8 cellular contexts compared by ENCODE assay signal in genomic region chr1:84902773-84903172, GRCh38. TPM values are rescaled to one million over a fixed set of nuclear protein-coding genes. Genes with fewer than 3 reads are reported as not detected.
DNase-seq lines count a peak whose midpoint lies in the region; ATAC-seq, FAIRE-seq and TF ChIP-seq lines count a peak whose summit lies in the region.
"Not testable (repeated sequence)": the region's sequence is repeated elsewhere in the genome, so short reads cannot be mapped to it uniquely, and the experiment has no call there.
"Had no signal": no experiment of that assay in that cellular context is flagged by ENCODE, and none has a peak within 500 bp of the region (broad histone marks: within the 10 kb centered on the region; RNA-seq: fewer than 3 reads in every experiment).

No MANE protein-coding gene starts in this region.

- not testable (repeated sequence) for H3K4me1 Mint-ChIP-seq in WTC11

- H3K27me3 Mint-ChIP-seq in WTC11 (ENCODE audit: low read depth): not testable (repeated sequence)

- not testable (repeated sequence) for H3K4me3 Mint-ChIP-seq in WTC11

- ATAC-seq in WTC11, K562: not testable (repeated sequence)

- not testable (repeated sequence) for H3K9me1 ChIP-seq in K562 (ENCODE audit: control insufficient read depth, insufficient read depth, low read length)

- not testable (repeated sequence) for H2AFZ ChIP-seq in K562 (ENCODE audit: low read depth, low read length)

- not testable (repeated sequence) for H3K9me3 ChIP-seq in HEK293 (ENCODE audit: control insufficient read depth, insufficient read depth, low read depth, low read length); K562 (replicated peaks; ENCODE audit: control insufficient read depth, insufficient read depth, low read depth, low read length); esophagus muscularis mucosa; testis

- 5% methylated on average over 7 of the region's 7 CpGs for whole genome bisulfite sequencing in K562 (ENCODE audit: insufficient coverage, low coverage, missing lambda C conversion rate)
- 76% methylated on average over 7 of the region's 7 CpGs for WGBS in esophagus muscularis mucosa
- WGBS in testis, 2 donors: 80 to 87% methylated on average over 7 of the region's 7 CpGs

- not testable (repeated sequence) for H3K27me3 ChIP-seq in K562 (ENCODE audit: control insufficient read depth in 2 of 2, insufficient read depth in 2 of 2, low read length in 2 of 2); esophagus muscularis mucosa; testis

- not testable (repeated sequence) for H4K20me1 ChIP-seq in K562 (replicated peaks; ENCODE audit: control insufficient read depth, insufficient read depth, low read length)

- POLR2A ChIA-PET in HEK293 (lab: Yijun Ruan, JAX); WTC11 (lab: Charles Lee): not testable (repeated sequence)
- POLR2A ChIA-PET in K562 (lab: Yijun Ruan, JAX): interaction anchor here (1.2 kb wide), 1 partner anchor 68 kb away, joined by 3 read pairs; no protein-coding TSS in a partner anchor

- H3K79me2 ChIP-seq in K562 (ENCODE audit: control insufficient read depth, insufficient read depth, low read length): not testable (repeated sequence)

- H3K36me3 Mint-ChIP-seq in WTC11: peaks cover 14% of the 10 kb centered on the region

- not testable (repeated sequence) for DNase-seq in WTC11 (ENCODE audit: low spot score); K562 (ENCODE audit: extremely low read depth in 1 of 4, low spot score in 3 of 4)
- peak; percentile 78 for DNase-seq in esophagus muscularis mucosa (ENCODE audit: extremely low spot score)
- DNase-seq in testis: peak; percentile 29

- TF ChIP-seq RAD21 in K562 (CRISPR knock-in tag; conservative IDR thresholded peaks at IDR 0.05 in 1 of 2, IDR thresholded peaks at IDR 0.05 in 1 of 2): not testable (repeated sequence)

- not testable (repeated sequence) for H3K4me1 ChIP-seq in HEK293 (ENCODE audit: control insufficient read depth, insufficient read depth, low read length); K562 (replicated peaks in 1 of 2; ENCODE audit: control insufficient read depth in 2 of 2, insufficient read depth in 2 of 2, low read length in 2 of 2); esophagus muscularis mucosa; testis

- FAIRE-seq in K562 (lab: Jason Lieb, UNC): not testable (repeated sequence)

- H3K9me3 Mint-ChIP-seq in WTC11: peaks cover 27% of the 10 kb centered on the region

- not testable (repeated sequence) for H3K9ac ChIP-seq in K562 (ENCODE audit: insufficient read depth in 1 of 2, low read depth in 2 of 2, low read length in 2 of 2)

- not testable (repeated sequence) for BruUV-seq in K562 (replicated peaks; lab: Mats Ljungman, UMichigan)

- intact Hi-C loops in K562 (cut with micrococcal nuclease); esophagus muscularis mucosa (cut with DNase I); testis (cut with DNase I; ENCODE audit: low total_unique reads): not testable (repeated sequence)

- CTCF ChIA-PET in HEK293 (lab: Yijun Ruan, JAX); K562 (lab: Yijun Ruan, JAX; ENCODE audit: low intra/inter-chr PET ratio): not testable (repeated sequence)
- CTCF ChIA-PET in WTC11 (lab: Charles Lee): interaction anchor here (1.1 kb wide), 1 partner anchor 42 kb away, joined by 3 read pairs; no protein-coding TSS in a partner anchor

- not testable (repeated sequence) for H3K27ac ChIP-seq in HEK293 (ENCODE audit: extremely low read depth, low read depth, low read length); K562 (ENCODE audit: extremely low read depth, low read depth, low read length); esophagus muscularis mucosa (replicated peaks in 1 of 4); testis

- H3K36me3 ChIP-seq in HEK293 (ENCODE audit: control insufficient read depth in 2 of 2, insufficient read depth in 1 of 2, low read length in 2 of 2); K562 (ENCODE audit: control insufficient read depth, insufficient read depth, low read length); esophagus muscularis mucosa; testis (ENCODE audit: low read depth, missing control alignments): not testable (repeated sequence)

- TF ChIP-seq CTCF in HEK293 (tag by site-specific recombination; IDR thresholded peaks at IDR 0.05); WTC11 (IDR thresholded peaks at IDR 0.05); K562 (IDR thresholded peaks at IDR 0.05 in 2 of 3, conservative IDR thresholded peaks at IDR 0.05 in 1 of 3; ENCODE audit: insufficient read depth in 2 of 3, low read depth in 1 of 3, low read length in 3 of 3); esophagus muscularis mucosa (IDR thresholded peaks at IDR 0.05); testis (IDR thresholded peaks at IDR 0.05): not testable (repeated sequence)

- TF ChIP-seq POLR2A in K562 (conservative IDR thresholded peaks at IDR 0.05); esophagus muscularis mucosa (IDR thresholded peaks at IDR 0.05; ENCODE audit: low read depth); testis (IDR thresholded peaks at IDR 0.05): not testable (repeated sequence)

- not testable (repeated sequence) for H3K4me2 ChIP-seq in K562 (ENCODE audit: insufficient read depth, low read length)

- TF ChIP-seq EP300 in K562 (IDR thresholded peaks at IDR 0.05; ENCODE audit: low read length); esophagus muscularis mucosa (IDR thresholded peaks at IDR 0.05): not testable (repeated sequence)

- not testable (repeated sequence) for H3K27ac Mint-ChIP-seq in WTC11

- in situ Hi-C loops in K562 (cut with MboI): not testable (repeated sequence)

- not testable (repeated sequence) for H3K4me3 ChIP-seq in HEK293 (ENCODE audit: low read depth, low read length); K562; esophagus muscularis mucosa; testis

TF ChIP-seq in HEK293, 187 proteins besides CTCF, POLR2A, EP300 and RAD21:
- 0 out of 2 replicates have a peak, but pooled peaks have one; percentile 12 for TF ChIP-seq SP2 (tag by site-specific recombination; IDR thresholded peaks at IDR 0.05)

TF ChIP-seq in WTC11, 78 proteins besides CTCF, POLR2A, EP300 and RAD21:
- TF ChIP-seq NFYB (CRISPR knock-in tag; conservative IDR thresholded peaks at IDR 0.05; ENCODE audit: low read depth): peak; percentile 64

TF ChIP-seq in K562, 482 proteins besides CTCF, POLR2A, EP300 and RAD21:
- TF ChIP-seq CC2D1A (IDR thresholded peaks at IDR 0.05) (peak; percentile 45; the same call in 1 of the 2 replicates), ASH1L (IDR thresholded peaks at IDR 0.05; ENCODE audit: borderline replicate concordance, low read depth, partially characterized antibody) (peak; percentile 58), NFYB (IDR thresholded peaks at IDR 0.05; ENCODE audit: extremely low read depth, insufficient read length) (peak; percentile 74)

RNA-seq across cellular contexts. Expression of gene LPAR3, which starts 9.8 kb away (rescaled TPM):
- total RNA-seq in WTC11 (2021) (26.8 to 33.3 TPM (median 27.6 TPM) in 3 replicates), K562 (2014; rRNA removed) (not detected in 2 replicates), K562 (2014; rRNA removed; fragmentation: Illumina TruSeq; extraction: Trizol) (not detected in 2 replicates), K562 (2015; rRNA removed; fragmentation: Illumina TruSeq; extraction: Trizol) (not detected in 2 replicates), K562 (2021) (0.11 TPM in 2 replicates), esophagus muscularis mucosa (under 1 TPM in 2 of 4 donors, not detected in 2; 0.19 to 0.33 TPM), testis (10 to 100 TPM; 65.9 to 73.8 TPM)
- total RNA-seq in K562 (2011; cell fraction: chromatin; rRNA removed; ENCODE audit: low replicate concordance): not detected in 2 replicates
- total RNA-seq in K562 (2011; cell fraction: nucleolus; rRNA removed): not detected in 2 replicates
- not detected in 2 replicates for total RNA-seq in K562 (2011; cell fraction: nucleoplasm; rRNA removed)
- polyA plus RNA-seq in K562 (2011; rRNA removed) (not detected in 2 replicates), K562 (2014; fragmentation: Illumina TruSeq; extraction: Trizol) (not detected in 2 replicates), K562 (2014; fragmentation: Nextera tagmentation; extraction: Ambion mirVana) (not detected), K562 (2014; rRNA removed) (not detected in 2 replicates), testis (ENCODE audit: insufficient read depth, low read depth, low replicate concordance) (23.3 TPM)
- polyA plus RNA-seq in K562 (2011; cell fraction: cytosol; rRNA removed): not detected in 2 replicates
- not detected in 2 replicates for polyA plus RNA-seq in K562 (2011; cell fraction: nucleus; rRNA removed)
- polyA plus RNA-seq in K562 (2012): 0.03 TPM in 1 of 2 replicates, not detected in the other
- polyA minus RNA-seq in K562 (2011; rRNA and poly(A)+ RNA removed): not detected in 2 replicates
- polyA minus RNA-seq in K562 (2011; cell fraction: cytosol; rRNA and poly(A)+ RNA removed): not detected in 2 replicates
- not detected in 2 replicates for polyA minus RNA-seq in K562 (2011; cell fraction: nucleus; rRNA and poly(A)+ RNA removed)
- total RNA-seq: G401 had no signal
- polyA plus RNA-seq: CD14-positive monocyte; CD4-positive, CD25-positive, alpha-beta regulatory T cell had no signal

Comparison
In these comparisons a context has a peak if more than half of its experiments do, and no peak if none do; other contexts are left out.
1. RNA of gene LPAR3, which starts 9.8 kb away (total RNA-seq): 65.9 to 73.8 TPM in testis and 26.8 to 33.3 TPM in WTC11; 0.19 to 0.33 TPM in esophagus muscularis mucosa and 0.11 TPM in K562; every median in the first group is over 10 times any median in the second.